In genomic region chr9:96484521-96484931, GRCh38 we compare ENCODE assay signal across 11 cellular contexts. TPM values are rescaled to one million over a fixed set of nuclear protein-coding genes. Genes with fewer than 3 reads are reported as not detected.
DNase-seq lines count a peak whose midpoint lies in the region; ATAC-seq and TF ChIP-seq lines count a peak whose summit lies in the region.
"Had no signal": no experiment of that assay in that cellular context is flagged by ENCODE, and none has a peak within 500 bp of the region (broad histone marks: within the 10 kb centered on the region; RNA-seq: fewer than 3 reads in every experiment).

No MANE protein-coding gene starts in this region.

- peaks cover 13 to 34% (median 14%) of the 10 kb centered on the region in 3 donors for H3K36me3 ChIP-seq in tibial artery
- H3K36me3 ChIP-seq in uterus, result no peaks in the 10 kb centered on the region
- peaks cover 26% of the 10 kb centered on the region for H3K36me3 ChIP-seq in left ventricle myocardium inferior

- ATAC-seq in HG02642 (IDR thresholded peaks at IDR 0.05; ENCODE audit: poor library complexity, unreplicated experiment), result peak; percentile 94

- H3K4me1 ChIP-seq in tibial artery (peaks cover 0 to 77% (median 50%) of the 10 kb centered on the region in 4 donors), uterus (no peaks in the 10 kb centered on the region), left ventricle myocardium inferior (peaks cover 32% of the 10 kb centered on the region)

- H3K4me3 ChIP-seq in tibial artery (no peak overlapping the region), uterus (no peak overlapping the region), left ventricle myocardium inferior (no peak overlapping the region)

- no peaks in the 10 kb centered on the region for H3K27me3 ChIP-seq in tibial artery
- H3K27me3 ChIP-seq in uterus, result no peaks in the 10 kb centered on the region
- H3K27me3 ChIP-seq in left ventricle myocardium inferior (ENCODE audit: low read depth), result no peaks in the 10 kb centered on the region

- TF ChIP-seq CTCF in tibial artery (IDR thresholded peaks at IDR 0.05), result no peak
- TF ChIP-seq CTCF in uterus (IDR thresholded peaks at IDR 0.05), result no peak
- no peak for TF ChIP-seq CTCF in left ventricle myocardium inferior (IDR thresholded peaks at IDR 0.05; ENCODE audit: borderline replicate concordance)

- H3K27ac ChIP-seq in tibial artery (peak overlapping the region; percentile 81 to 85), uterus (no peak overlapping the region), left ventricle myocardium inferior (replicated peaks) (no peak overlapping the region)

- H3K9me3 ChIP-seq in tibial artery, result no peaks in the 10 kb centered on the region
- no peaks in the 10 kb centered on the region for H3K9me3 ChIP-seq in uterus
- H3K9me3 ChIP-seq in left ventricle myocardium inferior (replicated peaks), result no peaks in the 10 kb centered on the region

- no peak for TF ChIP-seq POLR2A in uterus (IDR thresholded peaks at IDR 0.05)

- peak; percentile 21 for DNase-seq in activated naive CD4-positive, alpha-beta T cell treated with Interleukin-2 at 50 U/mL for 16 hours
- no peak for DNase-seq in activated naive CD4-positive, alpha-beta T cell treated with anti-CD3 and anti-CD28 coated beads, Interleukin-2, amount 50 U/mL, for 16 hours
- DNase-seq in M059J (ENCODE audit: low read depth) (peak; percentile 25), tibial artery (no peak), T1000 (lab: John Stamatoyannopoulos, UW) (no peak), uterus (no peak), left ventricle myocardium inferior (no peak)
- DNase-seq: activated CD4-positive, alpha-beta T cell treated with anti-CD3 and anti-CD28 coated beads for 4 hours; H9; NCI-H510A had no signal

- intact Hi-C loops in tibial artery (cut with DNase I; ENCODE audit: low total_unique reads), result loop anchor here (10.0 kb wide), 1 partner anchor 80 kb away; no protein-coding TSS in a partner anchor
- intact Hi-C loops in uterus (cut with DNase I; ENCODE audit: low total_unique reads), result no loop called here
- intact Hi-C loops in left ventricle myocardium inferior (cut with micrococcal nuclease), result no loop called here

RNA-seq across cellular contexts. Expression of gene HABP4, which starts 34.6 kb away (rescaled TPM):
- 9.2 and 13.6 TPM in 2 replicates for total RNA-seq in M059J (2014; rRNA removed; shearing (Covaris generic))
- 10 to 100 TPM in 2 of 4 donors, 1 to 10 TPM in 2; 4.1 to 19.4 (median 11.9) TPM for total RNA-seq in uterus
- total RNA-seq in left ventricle myocardium inferior, result 23.1 TPM

Comparison
In these comparisons a context has a peak if more than half of its experiments do, and no peak if none do; other contexts are left out.
1. DNase-seq: peak in activated naive CD4-positive, alpha-beta T cell treated with Interleukin-2 at 50 U/mL for 16 hours (single experiment) and M059J (single experiment); none in activated naive CD4-positive, alpha-beta T cell treated with anti-CD3 and anti-CD28 coated beads, Interleukin-2, amount 50 U/mL, for 16 hours (single experiment), tibial artery (0 of 2), T1000 (single experiment), uterus (0 of 2) and left ventricle myocardium inferior (single experiment).
2. H3K27ac ChIP-seq: peak in tibial artery (2 of 2); none in uterus (0 of 2) and left ventricle myocardium inferior (single experiment).